Comparison of ENCODE assay signal across 10 cellular contexts in genomic region chr13:29427937-29428309, GRCh38.
DNase-seq lines count a peak whose midpoint lies in the region; ATAC-seq and TF ChIP-seq lines count a peak whose summit lies in the region.
"Had no signal": no experiment of that assay in that cellular context is flagged by ENCODE, and none has a peak within 500 bp of the region (broad histone marks: within the 10 kb centered on the region; RNA-seq: fewer than 3 reads in every experiment).

No MANE protein-coding gene starts in this region.

- in situ Hi-C loops in astrocyte of the cerebellum (cut with HindIII; ENCODE audit: low sequenced_read_pairs): no loop called here

- TF ChIP-seq CTCF in astrocyte of the cerebellum (IDR thresholded peaks at IDR 0.05; ENCODE audit: low read depth, low read length, missing control alignments): no peak

- no peaks in the 10 kb centered on the region for H3K9me3 ChIP-seq in ES-I3 (ENCODE audit: control insufficient read depth, insufficient read depth, low read length)
- no peaks in the 10 kb centered on the region for H3K9me3 ChIP-seq in iPS-18c (ENCODE audit: control insufficient read depth, insufficient read depth, low read length)
- H3K9me3 ChIP-seq: neutrophil had no signal

- ATAC-seq in GM21529 (IDR thresholded peaks at IDR 0.05; ENCODE audit: unreplicated experiment): no peak
- no peak for ATAC-seq in HG02610 (IDR thresholded peaks at IDR 0.05; ENCODE audit: unreplicated experiment)
- ATAC-seq: GM12878 had no signal

- H3K36me3 ChIP-seq in ES-I3 (ENCODE audit: insufficient read depth, low read length): no peaks in the 10 kb centered on the region
- H3K36me3 ChIP-seq: neutrophil had no signal

- peak overlapping the region; percentile 38 for H3K4me3 ChIP-seq in astrocyte of the cerebellum (ENCODE audit: low read depth, low read length)
- H3K4me3 ChIP-seq in iPS-18c (ENCODE audit: insufficient read depth, low read depth, low read length): peak overlapping the region; percentile 52
- peak overlapping the region; percentile 46 for H3K4me3 ChIP-seq in skeletal muscle cell (ENCODE audit: low read depth, low read length)
- H3K4me3 ChIP-seq: GM12878 had no signal

- no peaks in the 10 kb centered on the region; the same call in 1 of the 2 replicates for H3K4me1 ChIP-seq in ES-I3 (ENCODE audit: insufficient read depth, low read length)

- H3K9ac ChIP-seq in ES-I3 (ENCODE audit: low read depth, low read length): peak overlapping the region; percentile 36; the same call in 1 of the 2 replicates

- no peak for DNase-seq in astrocyte of the cerebellum (ENCODE audit: low read depth)
- no peak for DNase-seq in skeletal muscle cell (ENCODE audit: low read depth)
- DNase-seq in hippocampal formation (lab: John Stamatoyannopoulos, UW): no peak
- DNase-seq in GF-D8 (lab: John Stamatoyannopoulos, UW): no peak
